In genomic region chr6:164105705-164106104, GRCh38 we compare ENCODE assay signal across 24 cellular contexts.
"Had no signal": no experiment of that assay in that cellular context is flagged by ENCODE, and none has a peak within 500 bp of the region (broad histone marks: within the 10 kb centered on the region; RNA-seq: fewer than 3 reads in every experiment).

No MANE protein-coding gene starts in this region.

- H3K9me3 Mint-ChIP-seq: activated B cell treated with CpG ODN at 0.5 μM for 24 hours; activated T-cell treated with anti-CD3 and anti-CD28 coated beads, Interleukin-2, amount 50 U/mL, for 72 hours; dendritic cell treated with granulocyte-macrophage colony-stimulating factor and Interleukin-4, amounts not matched to agents 40 ng/mL and 50 ng/mL, for 4 days; immature natural killer cell; natural killer cell had no signal

- H3K27ac Mint-ChIP-seq: activated B cell treated with CpG ODN at 0.5 μM for 24 hours; activated naive CD4-positive, alpha-beta T cell treated with anti-CD3 and anti-CD28 coated beads, Interleukin-2, amount 50 U/mL, for 72 hours; activated T-cell treated with anti-CD3 and anti-CD28 coated beads, Interleukin-2, amount 50 U/mL, for 72 hours; dendritic cell treated with granulocyte-macrophage colony-stimulating factor and Interleukin-4, amounts not matched to agents 40 ng/mL and 50 ng/mL, for 4 days; immature natural killer cell; natural killer cell had no signal

- H3K36me3 Mint-ChIP-seq: immature natural killer cell, natural killer cell had no signal

- H3K4me1 ChIP-seq: body of pancreas, foreskin keratinocyte had no signal

- H3K27ac ChIP-seq: body of pancreas, cardiac muscle cell, esophagus muscularis mucosa, foreskin keratinocyte, neutrophil, ovary, spleen, suprapubic skin, tibial nerve had no signal

- H3K9me3 ChIP-seq: body of pancreas, esophagus muscularis mucosa, neutrophil, ovary, spleen, suprapubic skin, tibial nerve had no signal

- H3K27me3 ChIP-seq: body of pancreas, cardiac muscle cell, foreskin keratinocyte, ovary, suprapubic skin, tibial nerve had no signal

- DNase-seq: activated B cell treated with CpG ODN at 0.5 μM for 24 hours; activated naive CD4-positive, alpha-beta T cell; activated T-cell treated with anti-CD3 and anti-CD28 coated beads for 4 hours; activated T-cell treated with anti-CD3 and anti-CD28 coated beads, Interleukin-2, amount 50 U/mL, for 72 hours; body of pancreas; effector CD4-positive, alpha-beta T cell; foreskin keratinocyte; hippocampal formation; immature natural killer cell; kidney; natural killer cell; ovary; retina; spleen; stimulated activated naive CD4-positive, alpha-beta T cell; T-helper 2 cell had no signal

- H3K36me3 ChIP-seq: cardiac muscle cell, esophagus muscularis mucosa, neutrophil, ovary, spleen, suprapubic skin, tibial nerve had no signal

- H3K4me3 ChIP-seq: body of pancreas, cardiac muscle cell, esophagus muscularis mucosa, lung, ovary, spleen, suprapubic skin, tibial nerve had no signal

- H3K4me3 Mint-ChIP-seq: activated B cell treated with CpG ODN at 0.5 μM for 24 hours; activated T-cell treated with anti-CD3 and anti-CD28 coated beads, Interleukin-2, amount 50 U/mL, for 72 hours; dendritic cell treated with granulocyte-macrophage colony-stimulating factor and Interleukin-4, amounts not matched to agents 40 ng/mL and 50 ng/mL, for 4 days; immature natural killer cell; natural killer cell had no signal

- ATAC-seq: activated naive CD4-positive, alpha-beta T cell treated with anti-CD3 and anti-CD28 coated beads, Interleukin-2, amount 50 U/mL, for 72 hours; activated T-cell treated with anti-CD3 and anti-CD28 coated beads, Interleukin-2, amount 50 U/mL, for 72 hours; body of pancreas; foreskin keratinocyte; natural killer cell had no signal

- H3K4me1 Mint-ChIP-seq: activated B cell treated with CpG ODN at 0.5 μM for 24 hours had no signal
